Comparison of ENCODE assay signal across 19 cellular contexts in genomic region chr1:177229781-177230180, GRCh38. TPM values are rescaled to one million over a fixed set of nuclear protein-coding genes. Genes with fewer than 3 reads are reported as not detected.
"Had no signal": no experiment of that assay in that cellular context is flagged by ENCODE, and none has a peak within 500 bp of the region (broad histone marks: within the 10 kb centered on the region; RNA-seq: fewer than 3 reads in every experiment).

No MANE protein-coding gene starts in this region.

- H3K4me2 ChIP-seq: hepatocyte had no signal

- H3K27ac ChIP-seq: coronary artery, gastrocnemius medialis, hepatocyte, left lung, pancreas, spleen, WERI-Rb-1 had no signal

- H3K27me3 ChIP-seq: gastrocnemius medialis, hepatocyte, left lung, pancreas, spleen had no signal

- H3K9me3 ChIP-seq: gastrocnemius medialis, left lung, mucosa of descending colon, pancreas, spleen had no signal

- H3K4me3 ChIP-seq: coronary artery, gastrocnemius medialis, hepatocyte, left lung, mucosa of descending colon, pancreas, spleen had no signal

- ATAC-seq: gastrocnemius medialis; left lung; mucosa of descending colon; naive thymus-derived CD4-positive, alpha-beta T cell; pancreas; stimulated activated memory B cell treated with anti-CD40 and anti-IgM and Interleukin-4, amounts not matched to agents 10 μg/mL and 1 μg/mL and 100 μg/mL, for 72 hours had no signal

- H3K36me3 ChIP-seq: gastrocnemius medialis, left lung, pancreas, spleen, WERI-Rb-1 had no signal

- H3K4me1 ChIP-seq: gastrocnemius medialis, left lung, pancreas had no signal

- DNase-seq: activated CD4-positive, alpha-beta T cell treated with anti-CD3 and anti-CD28 coated beads, Interleukin-2, amount 50 U/mL, for 48 hours; activated naive CD4-positive, alpha-beta T cell treated with Interleukin-2 at 50 U/mL for 16 hours; activated naive CD8-positive, alpha-beta T cell treated with anti-CD3 and anti-CD28 coated beads, Interleukin-2, amount 10 ng/mL, durations not matched to agents 7 days and 5 days; activated T-cell treated with anti-CD3 and anti-CD28 coated beads for 4 hours; gastrocnemius medialis; mucosa of descending colon; naive thymus-derived CD4-positive, alpha-beta T cell; spleen; stimulated activated CD4-positive, alpha-beta T cell treated with anti-CD3 and anti-CD28 coated beads, Interleukin-4, amount 100 ng/mL, for 4 hours; SW 1271; WERI-Rb-1 had no signal

- H2AFZ ChIP-seq: hepatocyte had no signal

RNA-seq across cellular contexts. Expression of gene BRINP2, which starts 59.0 kb away (rescaled TPM):
- total RNA-seq: activated naive CD8-positive, alpha-beta T cell treated with anti-CD3 and anti-CD28 coated beads, Interleukin-2, amount 10 ng/mL, durations not matched to agents 7 days and 5 days; gastrocnemius medialis; naive thymus-derived CD4-positive, alpha-beta T cell; T-helper 2 cell treated with Interferon-gamma antibody and Interleukin-4, amounts not matched to agents 100 ng/mL and 5 ng/mL, for 36 hours; ureter had no signal
- polyA plus RNA-seq: hepatocyte; keratinocyte; naive thymus-derived CD4-positive, alpha-beta T cell had no signal
